Comparison of ENCODE assay signal across 10 cellular contexts in genomic region chrX:10173331-10173900, GRCh38. TPM values are rescaled to one million over a fixed set of nuclear protein-coding genes. Genes with fewer than 3 reads are reported as not detected.
DNase-seq lines count a peak whose midpoint lies in the region; ATAC-seq and TF ChIP-seq lines count a peak whose summit lies in the region.
"Had no signal": no experiment of that assay in that cellular context is flagged by ENCODE, and none has a peak within 500 bp of the region (broad histone marks: within the 10 kb centered on the region; RNA-seq: fewer than 3 reads in every experiment).

No MANE protein-coding gene starts in this region.

- H2AFZ ChIP-seq in mesenchymal stem cell (ENCODE audit: low read depth, low read length) = no peak overlapping the region

- H2BK15ac ChIP-seq in mesenchymal stem cell (ENCODE audit: low read depth, poor library complexity, severe bottlenecking) = peak overlapping the region; percentile 19

- intact Hi-C loops in colonic mucosa (cut with DNase I) = no loop called here

- H3K4me3 Mint-ChIP-seq in naive thymus-derived CD8-positive, alpha-beta T cell = no peak overlapping the region

- no peak overlapping the region for H3K23ac ChIP-seq in mesenchymal stem cell (ENCODE audit: low read length in 2 of 2)

- H3K14ac ChIP-seq in mesenchymal stem cell (ENCODE audit: low read length in 2 of 2) = no peak overlapping the region

- no peak overlapping the region for H3K27ac ChIP-seq in colonic mucosa
- peak overlapping the region; percentile 51 for H3K27ac ChIP-seq in mesenchymal stem cell (ENCODE audit: low read length, poor library complexity, severe bottlenecking)

- H3K27me3 Mint-ChIP-seq in naive thymus-derived CD8-positive, alpha-beta T cell = peaks cover 0 to 22% (median 14%) of the 10 kb centered on the region in 5 donors

- DNase-seq in AG08395 (ENCODE audit: low spot score) = peak; percentile 88
- DNase-seq in NCI-H187 (lab: John Stamatoyannopoulos, UW) = peak; percentile 8 to 39
- peak; percentile 39 for DNase-seq in colonic mucosa
- peak; percentile 96 for DNase-seq in mesenchymal stem cell
- DNase-seq in naive thymus-derived CD8-positive, alpha-beta T cell = no peak
- DNase-seq in activated naive CD4-positive, alpha-beta T cell (lab: John Stamatoyannopoulos, UW) = no peak
- DNase-seq: DND-41, MV-4-11 had no signal

- H4K91ac ChIP-seq in mesenchymal stem cell (ENCODE audit: low read length) = no peak overlapping the region

- peak overlapping the region; percentile 53 for H3K4me2 ChIP-seq in mesenchymal stem cell (ENCODE audit: low read length, poor library complexity, severe bottlenecking)

- H2BK120ac ChIP-seq in mesenchymal stem cell (ENCODE audit: low read depth, low read length) = no peak overlapping the region

- H3K4me3 ChIP-seq in colonic mucosa (no peak overlapping the region), mesenchymal stem cell (ENCODE audit: insufficient read depth in 1 of 2, low read depth in 1 of 2, low read length in 2 of 2) (peak overlapping the region in 1 of 2 experiments; percentile 42)

- H3K9ac ChIP-seq in colonic mucosa (ENCODE audit: low read depth in 2 of 2, low read length in 2 of 2) = no peak overlapping the region
- peak overlapping the region; percentile 49 for H3K9ac ChIP-seq in mesenchymal stem cell (ENCODE audit: low read length)

- H3K4ac ChIP-seq in mesenchymal stem cell (ENCODE audit: low read depth in 1 of 2, low read length in 2 of 2) = no peak overlapping the region

- H3K27me3 ChIP-seq in colonic mucosa (no peaks in the 10 kb centered on the region), mesenchymal stem cell (ENCODE audit: control insufficient read depth in 1 of 2, insufficient read depth in 1 of 2, low read length in 2 of 2) (no peaks in the 10 kb centered on the region)

- H3K36me3 Mint-ChIP-seq in naive thymus-derived CD8-positive, alpha-beta T cell = no peaks in the 10 kb centered on the region

- peak overlapping the region; percentile 76 for H4K8ac ChIP-seq in mesenchymal stem cell (ENCODE audit: low read length)

- peak overlapping the region; percentile 45 to 68 for H3K18ac ChIP-seq in mesenchymal stem cell (ENCODE audit: low read depth in 1 of 2, low read length in 2 of 2)

- H3K4me1 ChIP-seq in colonic mucosa (no peaks in the 10 kb centered on the region), mesenchymal stem cell (ENCODE audit: control insufficient read depth, insufficient read depth, low read depth, low read length) (peaks cover 22% of the 10 kb centered on the region)

- H3K36me3 ChIP-seq in colonic mucosa (no peaks in the 10 kb centered on the region), mesenchymal stem cell (ENCODE audit: control insufficient read depth in 1 of 2, insufficient read depth in 2 of 2, low read depth in 1 of 2, low read length in 2 of 2) (no peaks in the 10 kb centered on the region)

- H2BK12ac ChIP-seq in mesenchymal stem cell (ENCODE audit: low read length in 2 of 2) = no peak overlapping the region

- peaks cover 0 to 12% (median under 1%) of the 10 kb centered on the region in 4 donors for H3K4me1 Mint-ChIP-seq in naive thymus-derived CD8-positive, alpha-beta T cell

- H3K9me3 Mint-ChIP-seq in naive thymus-derived CD8-positive, alpha-beta T cell = no peaks in the 10 kb centered on the region

- no peaks in the 10 kb centered on the region for H3K9me3 ChIP-seq in colonic mucosa
- H3K9me3 ChIP-seq in mesenchymal stem cell (ENCODE audit: control insufficient read depth, low read length) = no peaks in the 10 kb centered on the region

- WGBS in mesenchymal stem cell = 6% methylated on average over 12 of the region's 19 CpGs

- peaks cover 8% of the 10 kb centered on the region for H3K79me1 ChIP-seq in mesenchymal stem cell (replicated peaks; ENCODE audit: low read length, poor library complexity, severe bottlenecking)

- H3K27ac Mint-ChIP-seq in naive thymus-derived CD8-positive, alpha-beta T cell = no peak overlapping the region

- H2BK5ac ChIP-seq in mesenchymal stem cell (ENCODE audit: low read depth, low read length, poor library complexity, severe bottlenecking) = no peak overlapping the region

- ATAC-seq in GM18502 (IDR thresholded peaks at IDR 0.05; ENCODE audit: poor library complexity, unreplicated experiment) (no peak), GM19455 (IDR thresholded peaks at IDR 0.05; ENCODE audit: unreplicated experiment) (no peak)
- ATAC-seq in naive thymus-derived CD8-positive, alpha-beta T cell = no peak

- POLR2A ChIA-PET in naive thymus-derived CD8-positive, alpha-beta T cell (lab: Charles Lee) = no interaction called here

- H2AK5ac ChIP-seq in mesenchymal stem cell (ENCODE audit: low read length, severe bottlenecking) = no peak overlapping the region

- TF ChIP-seq CTCF in colonic mucosa (IDR thresholded peaks at IDR 0.05) = no peak

RNA-seq across cellular contexts. Expression of gene CLCN4, which starts 16.6 kb away (rescaled TPM):
- 1 to 10 TPM in 1 of 2 donors, under 1 TPM in 1; 0.62 to 1.2 TPM for total RNA-seq in colonic mucosa
- 3.0 TPM for polyA plus RNA-seq in mesenchymal stem cell (2013, experiment 1 of 2)
- polyA plus RNA-seq in mesenchymal stem cell (2013, experiment 2 of 2) = 3.0 TPM
- under 1 TPM; 0.42 to 0.69 TPM for total RNA-seq in naive thymus-derived CD8-positive, alpha-beta T cell
- not detected for polyA plus RNA-seq in naive thymus-derived CD8-positive, alpha-beta T cell

Comparison
In these comparisons a context has a peak if more than half of its experiments do, and no peak if none do; other contexts are left out.
1. DNase-seq: peak in AG08395 (single experiment), NCI-H187 (2 of 2), colonic mucosa (single experiment) and mesenchymal stem cell (single experiment); none in naive thymus-derived CD8-positive, alpha-beta T cell (0 of 10) and activated naive CD4-positive, alpha-beta T cell (0 of 4).